Comparison of ENCODE assay signal across 8 cellular contexts in genomic region chr1:86704456-86704971, GRCh38. TPM values are rescaled to one million over a fixed set of nuclear protein-coding genes. Genes with fewer than 3 reads are reported as not detected.
DNase-seq lines count a peak whose midpoint lies in the region; ATAC-seq and TF ChIP-seq lines count a peak whose summit lies in the region.

Gene SH3GLB1, plus strand, starts transcription at chr1:86704576. Its CDS starts 324 bp downstream, at chr1:86704900.

- H3K27ac Mint-ChIP-seq in neural progenitor cell: peak within 1 kb of the TSS; percentile 99

- H3K9ac ChIP-seq in HCT116 (ENCODE audit: low read length) (peak within 1 kb of the TSS; percentile 77), MM.1S (ENCODE audit: low read length) (peak within 1 kb of the TSS; percentile 71), neural progenitor cell (peak within 1 kb of the TSS; percentile 66)

- H2AFZ ChIP-seq in HCT116 (ENCODE audit: low read depth, low read length, poor library complexity, severe bottlenecking): peak within 1 kb of the TSS; percentile 86
- H2AFZ ChIP-seq in MM.1S (ENCODE audit: low read length): peak within 1 kb of the TSS; percentile 74
- peak within 1 kb of the TSS; percentile 70 for H2AFZ ChIP-seq in neural progenitor cell (replicated peaks)

- peaks cover 26% of the 10 kb centered on the region for H3K4me1 Mint-ChIP-seq in neural progenitor cell

- H3K4me3 ChIP-seq in HCT116 (replicated peaks in 1 of 2; ENCODE audit: low read depth in 1 of 2, low read length in 2 of 2) (peak within 1 kb of the TSS; percentile 64 to 85), MM.1S (ENCODE audit: low read length) (peak within 1 kb of the TSS; percentile 85), foreskin fibroblast (ENCODE audit: low read depth in 1 of 2, low read length in 2 of 2) (peak within 1 kb of the TSS; percentile 62 to 91), neural progenitor cell (peak within 1 kb of the TSS; percentile 60)

- H3K79me2 ChIP-seq in HCT116 (ENCODE audit: insufficient read depth, low read length) (peaks cover 45% of the 10 kb centered on the region), MM.1S (ENCODE audit: low read length) (peaks cover 46% of the 10 kb centered on the region), neural progenitor cell (ENCODE audit: low read depth) (peaks cover 43% of the 10 kb centered on the region)

- BruUV-seq in HCT116 (replicated peaks; lab: Mats Ljungman, UMichigan): no TSS peak

- DNase-seq in GM04504 (ENCODE audit: low read depth) (peak; percentile 64), HCT116 (ENCODE audit: low read depth, low spot score) (peak; percentile 74), MM.1S (peak; percentile 90), SIG-M5 treated with dmso at 0.1 percent for 504 hours (lab: John Stamatoyannopoulos, UW; ENCODE audit: unreplicated experiment) (peak; percentile 76), activated gamma-delta T cell treated with Interleukin-2 at 50 U/mL for 16 hours (peak; percentile 87), foreskin fibroblast (peak; percentile 82 to 94), neural progenitor cell (ENCODE audit: low spot score) (peak; percentile 95), stromal cell of bone marrow (ENCODE audit: low read depth) (peak; percentile 60)

- H3K9me3 ChIP-seq in HCT116 (ENCODE audit: control insufficient read depth in 1 of 2, insufficient read depth in 1 of 2, low read depth in 1 of 2, low read length in 2 of 2): no peaks in the 10 kb centered on the region
- no peaks in the 10 kb centered on the region for H3K9me3 ChIP-seq in MM.1S (replicated peaks; ENCODE audit: insufficient read depth, low read length)
- H3K9me3 ChIP-seq in neural progenitor cell (ENCODE audit: low read depth): no peaks in the 10 kb centered on the region

- CTCF ChIA-PET in HCT116 (lab: Charles Lee): interaction anchor here (0.6 to 3.2 kb wide), 27 partner anchors 9 to 380 kb away, joined by 3 to 45 read pairs (median 4); partner anchors contain the start of gene ODF2L

- intact Hi-C loops in HCT116 (cut with micrococcal nuclease): no loop called here

- TF ChIP-seq CTCF in HCT116 (IDR thresholded peaks at IDR 0.05 in 2 of 3, conservative IDR thresholded peaks at IDR 0.05 in 1 of 3; ENCODE audit: borderline replicate concordance in 1 of 3, insufficient read depth in 1 of 3, low read depth in 2 of 3, low read length in 2 of 3) (peak; percentile 61 to 86 (median 75)), MM.1S (IDR thresholded peaks at IDR 0.05; ENCODE audit: low read length) (peak; percentile 75), foreskin fibroblast (IDR thresholded peaks at IDR 0.05; ENCODE audit: low read depth, low read length) (peak; percentile 82), neural progenitor cell (IDR thresholded peaks at IDR 0.05) (peak; percentile 77)

- POLR2A ChIA-PET in HCT116 (lab: Charles Lee): interaction anchor here (0.9 to 1.6 kb wide), 4 partner anchors 9 to 209 kb away, joined by 3 to 5 read pairs (median 4); partner anchors contain the start of gene SELENOF

- H4K20me1 ChIP-seq in HCT116 (ENCODE audit: insufficient read depth): no peaks in the 10 kb centered on the region
- H4K20me1 ChIP-seq in MM.1S (ENCODE audit: insufficient read depth, low read length): 0 out of 2 replicates have a peak, but pooled peaks cover 3% of the 10 kb centered on the region
- H4K20me1 ChIP-seq in neural progenitor cell (ENCODE audit: low read depth): peaks cover 20% of the 10 kb centered on the region

- H3K4me2 ChIP-seq in HCT116 (ENCODE audit: low read length): peak within 1 kb of the TSS; percentile 84
- peak within 1 kb of the TSS; percentile 92 for H3K4me2 ChIP-seq in MM.1S (ENCODE audit: low read depth, low read length)
- H3K4me2 ChIP-seq in neural progenitor cell: peak within 1 kb of the TSS; percentile 92

- no peaks in the 10 kb centered on the region for H3K9me2 ChIP-seq in HCT116 (ENCODE audit: insufficient read depth)
- H3K9me2 ChIP-seq in MM.1S (replicated peaks; ENCODE audit: insufficient read depth, low read length): no peaks in the 10 kb centered on the region

- H3K27ac ChIP-seq in HCT116 (ENCODE audit: low read depth, low read length) (peak within 1 kb of the TSS; percentile 94), MM.1S (ENCODE audit: low read length) (peak within 1 kb of the TSS; percentile 95), neural progenitor cell (peak within 1 kb of the TSS; percentile 75)

- H3K27me3 ChIP-seq in HCT116 (ENCODE audit: insufficient read depth, low read length): no peaks in the 10 kb centered on the region
- H3K27me3 ChIP-seq in MM.1S (replicated peaks; ENCODE audit: insufficient read depth, low read length): no peaks in the 10 kb centered on the region; the same call in 1 of the 2 replicates
- H3K27me3 ChIP-seq in neural progenitor cell: no peaks in the 10 kb centered on the region

- RAD21 ChIA-PET in HCT116 (lab: Charles Lee; ENCODE audit: low non-redundant PET in 1 of 2, low total read pairs in 2 of 2, uncharacterized antibody in 2 of 2, unreplicated experiment in 2 of 2): interaction anchor here in 1 of 2 experiments (1.1 kb wide), 1 partner anchor 189 kb away, joined by 3 read pairs; no protein-coding TSS in a partner anchor

- H3F3A ChIP-seq in MM.1S (ENCODE audit: insufficient read depth, low read length) (peaks cover 14% of the 10 kb centered on the region), neural progenitor cell (ENCODE audit: low read depth) (peaks cover 24% of the 10 kb centered on the region)

- H3K4me3 Mint-ChIP-seq in neural progenitor cell: peak within 1 kb of the TSS; percentile 99

- H3K4me1 ChIP-seq in HCT116 (ENCODE audit: control insufficient read depth in 1 of 2, insufficient read depth in 2 of 2, low read length in 2 of 2) (peaks cover 0 to 14% of the 10 kb centered on the region in 2 experiments; a peak in 2 of 4 replicates), MM.1S (ENCODE audit: low read length) (0 out of 2 replicates have a peak, but pooled peaks cover 14% of the 10 kb centered on the region), neural progenitor cell (peaks cover 13% of the 10 kb centered on the region)

- H3K27me3 Mint-ChIP-seq in neural progenitor cell (ENCODE audit: insufficient read depth, low read depth): peaks cover 3% of the 10 kb centered on the region

- H3K36me3 Mint-ChIP-seq in neural progenitor cell: peaks cover 8% of the 10 kb centered on the region

- peak; percentile 53 for TF ChIP-seq RAD21 in HCT116 (IDR thresholded peaks at IDR 0.05; ENCODE audit: low read depth)

- no peaks in the 10 kb centered on the region for H3K36me3 ChIP-seq in HCT116 (ENCODE audit: control insufficient read depth in 1 of 2, insufficient read depth in 2 of 2, low read length in 2 of 2)
- H3K36me3 ChIP-seq in MM.1S (replicated peaks; ENCODE audit: insufficient read depth, low read length): peaks cover 2% of the 10 kb centered on the region; the same call in 1 of the 2 replicates
- no peaks in the 10 kb centered on the region for H3K36me3 ChIP-seq in neural progenitor cell

- TF ChIP-seq POLR2A in HCT116 (IDR thresholded peaks at IDR 0.05; ENCODE audit: borderline replicate concordance, extremely low read depth, insufficient read depth, insufficient read length): peak; percentile 48

- no peaks in the 10 kb centered on the region for H3K9me3 Mint-ChIP-seq in neural progenitor cell

- ATAC-seq in HCT116: peak; percentile 95

TF ChIP-seq in HCT116, 20 proteins besides CTCF, POLR2A, EP300 and RAD21:
- peak; percentile 57 for TF ChIP-seq MAX (IDR thresholded peaks at IDR 0.05)
- peak; percentile 67; the same call in 1 of the 2 replicates for TF ChIP-seq CBX3 (IDR thresholded peaks at IDR 0.05; ENCODE audit: low read depth)
- no peak for TF ChIP-seq ATF3 (IDR thresholded peaks at IDR 0.05)
- TF ChIP-seq ELF1 (IDR thresholded peaks at IDR 0.05; ENCODE audit: borderline replicate concordance, low read depth): no peak
- TF ChIP-seq SP1 (IDR thresholded peaks at IDR 0.05; ENCODE audit: low read depth): no peak; the same call in 1 of the 2 replicates
- TF ChIP-seq SIN3A (IDR thresholded peaks at IDR 0.05; ENCODE audit: low read depth): no peak; the same call in 1 of the 2 replicates
- TF ChIP-seq POLR2AphosphoS5 (IDR thresholded peaks at IDR 0.05; ENCODE audit: low read depth, low read length): peak; percentile 75
- no peak for TF ChIP-seq YY1 (IDR thresholded peaks at IDR 0.05; ENCODE audit: extremely low read depth, insufficient replicate concordance, low read depth, low read length)
- peak; percentile 76 for TF ChIP-seq ZBTB33 (IDR thresholded peaks at IDR 0.05; ENCODE audit: extremely low read depth, insufficient replicate concordance, low read length)
- TF ChIP-seq EZH2phosphoT487 (IDR thresholded peaks at IDR 0.05; ENCODE audit: borderline replicate concordance): no peak

RNA-seq across cellular contexts. Expression of gene SH3GLB1, which starts in this region (rescaled TPM):
- total RNA-seq in HCT116 (2021; ENCODE audit: unreplicated experiment): 42.4 TPM
- 18.0 and 21.0 TPM in 2 replicates for polyA plus RNA-seq in HCT116 (2012)
- total RNA-seq in neural progenitor cell (ENCODE audit: low replicate concordance): 21.5 and 28.5 TPM in 2 replicates

Comparison
In these comparisons a context has a peak if more than half of its experiments do, and no peak if none do; other contexts are left out.
1. Peak in every context shown above with its lines: DNase-seq, ATAC-seq, H3K4me3 ChIP-seq and H3K27ac ChIP-seq.